Comparison of ENCODE assay signal across 8 cellular contexts in genomic region chr3:46693038-46693896, GRCh38. TPM values are rescaled to one million over a fixed set of nuclear protein-coding genes. Genes with fewer than 3 reads are reported as not detected.
DNase-seq lines count a peak whose midpoint lies in the region; ATAC-seq and TF ChIP-seq lines count a peak whose summit lies in the region.

TSS of gene ALS2CL (minus strand) at chr3:46693679. CDS start at chr3:46689440, 4,239 bp downstream.

- H3K4me1 ChIP-seq in OCI-LY3 (ENCODE audit: low read length) = peaks cover 28% of the 10 kb centered on the region
- H3K4me1 ChIP-seq in foreskin keratinocyte = peaks cover 9% of the 10 kb centered on the region

- H3K79me2 ChIP-seq in OCI-LY3 (ENCODE audit: low read length) = peaks cover 45% of the 10 kb centered on the region

- H2AFZ ChIP-seq in OCI-LY3 (ENCODE audit: low read depth, low read length) = peak within 1 kb of the TSS; percentile 33; the same call in 1 of the 2 replicates

- peak; percentile 54 for ATAC-seq in foreskin keratinocyte
- ATAC-seq in HG02840 (IDR thresholded peaks at IDR 0.05; ENCODE audit: low FRiP score, unreplicated experiment) = no peak
- no peak for ATAC-seq in GM21619 (IDR thresholded peaks at IDR 0.05; ENCODE audit: unreplicated experiment)

- H3K27ac ChIP-seq in OCI-LY3 (ENCODE audit: low read length) (peak within 1 kb of the TSS; percentile 84), foreskin keratinocyte (peak within 1 kb of the TSS; percentile 85)

- no peaks in the 10 kb centered on the region; the same call in 1 of the 2 replicates for H4K20me1 ChIP-seq in OCI-LY3 (ENCODE audit: insufficient read depth, low read length)

- no peaks in the 10 kb centered on the region for H3K36me3 Mint-ChIP-seq in osteocyte (ENCODE audit: unreplicated experiment)
- H3K36me3 Mint-ChIP-seq in type B pancreatic cell = no peaks in the 10 kb centered on the region

- H3K4me1 Mint-ChIP-seq in osteocyte (ENCODE audit: unreplicated experiment) = peaks cover 21% of the 10 kb centered on the region
- peaks cover 5% of the 10 kb centered on the region for H3K4me1 Mint-ChIP-seq in type B pancreatic cell (ENCODE audit: unreplicated experiment)

- H3K9ac ChIP-seq in OCI-LY3 (ENCODE audit: low read length) = peak within 1 kb of the TSS; percentile 91

- TF ChIP-seq CTCF in GM06990 (IDR thresholded peaks at IDR 0.05; ENCODE audit: insufficient read depth, low read length, poor library complexity, severe bottlenecking) (no peak), OCI-LY3 (IDR thresholded peaks at IDR 0.05; ENCODE audit: low read depth, low read length) (no peak), foreskin keratinocyte (conservative IDR thresholded peaks at IDR 0.05) (no peak), osteocyte (IDR thresholded peaks at IDR 0.05) (no peak), type B pancreatic cell (conservative IDR thresholded peaks at IDR 0.05) (no peak)

- H3K4me3 ChIP-seq in GM06990 (replicated peaks; ENCODE audit: low read depth, low read length) = peak within 1 kb of the TSS; percentile 62
- H3K4me3 ChIP-seq in OCI-LY3 (ENCODE audit: low read length) = peak within 1 kb of the TSS; percentile 93

- DNase-seq in GM06990 (ENCODE audit: extremely low read depth, insufficient read length) = peak; percentile 37
- peak; percentile 73 for DNase-seq in activated effector memory CD4-positive, alpha-beta T cell treated with Interleukin-2 at 50 U/mL for 16 hours
- peak; percentile 53 to 76 for DNase-seq in foreskin keratinocyte
- DNase-seq in osteocyte (ENCODE audit: extremely low spot score, unreplicated experiment) = no peak
- DNase-seq in type B pancreatic cell (ENCODE audit: extremely low spot score, unreplicated experiment) = peak; percentile 77

- H3K27me3 ChIP-seq in GM06990 (replicated peaks; ENCODE audit: control insufficient read depth, insufficient read depth, low read length) (0 out of 2 replicates have a peak, but pooled peaks cover 2% of the 10 kb centered on the region), OCI-LY3 (ENCODE audit: low read depth, low read length) (peaks cover 12% of the 10 kb centered on the region), foreskin keratinocyte (no peaks in the 10 kb centered on the region)

- H3K27ac Mint-ChIP-seq in osteocyte (ENCODE audit: unreplicated experiment) (peak within 1 kb of the TSS; percentile 54), type B pancreatic cell (peak within 1 kb of the TSS; percentile 98)

- H3K4me2 ChIP-seq in OCI-LY3 (ENCODE audit: low read length) = peak within 1 kb of the TSS; percentile 96

- H3K36me3 ChIP-seq in GM06990 (ENCODE audit: control insufficient read depth, insufficient read depth, low read length) = no peaks in the 10 kb centered on the region
- H3K36me3 ChIP-seq in OCI-LY3 (replicated peaks; ENCODE audit: low read depth, low read length) = peaks cover 17% of the 10 kb centered on the region

- no peaks in the 10 kb centered on the region for H3K27me3 Mint-ChIP-seq in osteocyte (ENCODE audit: unreplicated experiment)
- H3K27me3 Mint-ChIP-seq in type B pancreatic cell = peaks cover 6% of the 10 kb centered on the region

- no peaks in the 10 kb centered on the region for H3K9me3 Mint-ChIP-seq in osteocyte (ENCODE audit: unreplicated experiment)
- no peaks in the 10 kb centered on the region for H3K9me3 Mint-ChIP-seq in type B pancreatic cell

- peak within 1 kb of the TSS; percentile 68 for H3K4me3 Mint-ChIP-seq in osteocyte (ENCODE audit: unreplicated experiment)
- peak within 1 kb of the TSS; percentile 90 for H3K4me3 Mint-ChIP-seq in type B pancreatic cell

- H3K9me3 ChIP-seq in OCI-LY3 (ENCODE audit: insufficient read depth, low read length) = no peaks in the 10 kb centered on the region

RNA-seq across cellular contexts. Expression of gene ALS2CL, which starts in this region (rescaled TPM):
- 32.3 and 39.6 TPM in 2 replicates for total RNA-seq in foreskin keratinocyte
- 27.4 and 33.2 TPM in 2 replicates for polyA plus RNA-seq in foreskin keratinocyte
- total RNA-seq in osteocyte = 0.99 and 1.4 TPM in 2 replicates
- total RNA-seq in type B pancreatic cell (ENCODE audit: low replicate concordance) = 31.7 and 70.8 TPM in 2 replicates

Comparison
In these comparisons a context has a peak if more than half of its experiments do, and no peak if none do; other contexts are left out.
1. RNA of gene ALS2CL (total RNA-seq): 32.3 to 39.6 TPM in foreskin keratinocyte and 31.7 to 70.8 TPM in type B pancreatic cell; 0.99 to 1.4 TPM in osteocyte; every median in the first group is over 10 times any median in the second.